31 cellular contexts compared by ENCODE assay signal in the genomic region with DNA sequence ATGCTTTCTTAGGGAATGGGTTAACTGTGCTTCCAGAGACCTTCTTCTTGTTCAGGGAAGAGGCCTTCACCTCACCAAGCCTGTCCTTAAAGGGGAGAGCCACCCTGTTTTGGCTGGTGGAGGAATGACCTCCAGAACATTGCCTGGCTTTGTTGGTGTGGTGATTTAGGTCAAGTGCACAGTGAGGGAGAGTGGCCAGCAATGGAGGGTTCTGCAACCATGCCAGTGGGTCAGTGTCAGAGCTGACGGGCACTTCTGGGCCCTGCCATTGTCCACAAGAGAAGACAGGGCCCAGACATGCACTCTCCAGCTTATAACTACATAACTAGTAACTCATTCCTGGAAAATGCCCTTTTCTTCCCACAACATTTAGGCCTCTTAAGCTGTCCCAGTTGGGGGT.
"Had no signal": no experiment of that assay in that cellular context is flagged by ENCODE, and none has a peak within 500 bp of the region (broad histone marks: within the 10 kb centered on the region; RNA-seq: fewer than 3 reads in every experiment).

No MANE protein-coding gene starts in this region.

- H3K9me3 Mint-ChIP-seq: activated CD4-positive, alpha-beta T cell treated with anti-CD3 and anti-CD28 coated beads, Interleukin-2, amount 10 ng/mL, durations not matched to agents 7 days and 5 days; activated naive CD4-positive, alpha-beta T cell treated with anti-CD3 and anti-CD28 coated beads, Interleukin-2, amount 50 U/mL, for 24 hours; activated naive CD8-positive, alpha-beta T cell treated with anti-CD3 and anti-CD28 coated beads, Interleukin-2, amount 10 ng/mL, durations not matched to agents 7 days and 5 days; activated T-cell treated with anti-CD3 and anti-CD28 coated beads, Interleukin-2, amount 50 U/mL, for 24 hours; activated T-helper 2 cell treated with anti-CD3 and anti-CD28 coated beads, Interferon-gamma antibody, Interleukin-2, Interleukin-4, amounts not matched to agents 10 μg/mL and 5 μg/mL and 100 μg/mL, durations not matched to agents 14 hours and 24 hours and 36 hours had no signal

- H3K4me2 ChIP-seq: KMS-11 had no signal

- H3K9ac ChIP-seq: KMS-11 had no signal

- H3K27ac Mint-ChIP-seq: activated CD4-positive, alpha-beta T cell treated with anti-CD3 and anti-CD28 coated beads for 36 hours; activated CD4-positive, alpha-beta T cell treated with anti-CD3 and anti-CD28 coated beads, Interleukin-2, amount 10 ng/mL, durations not matched to agents 7 days and 5 days; activated CD8-positive, alpha-beta T cell treated with anti-CD3 and anti-CD28 coated beads, Interleukin-2, amount 10 ng/mL, durations not matched to agents 7 days and 5 days; activated naive CD4-positive, alpha-beta T cell treated with anti-CD3 and anti-CD28 coated beads, Interleukin-2, amount 50 U/mL, for 24 hours; activated naive CD8-positive, alpha-beta T cell treated with anti-CD3 and anti-CD28 coated beads, Interleukin-2, amount 10 ng/mL, durations not matched to agents 7 days and 5 days; activated T-cell treated with anti-CD3 and anti-CD28 coated beads, Interleukin-2, amount 50 U/mL, for 24 hours; activated T-helper 2 cell treated with anti-CD3 and anti-CD28 coated beads, Interferon-gamma antibody, Interleukin-2, Interleukin-4, amounts not matched to agents 10 μg/mL and 5 μg/mL and 100 μg/mL, durations not matched to agents 14 hours and 24 hours and 36 hours had no signal

- H3K9me3 ChIP-seq: breast epithelium, SJSA1 had no signal

- H3K4me1 ChIP-seq: ascending aorta, breast epithelium, Peyer's patch, SJSA1 had no signal

- H3K4me3 ChIP-seq: ascending aorta, breast epithelium, Peyer's patch, SJSA1 had no signal

- H3K27ac ChIP-seq: breast epithelium, KMS-11, Peyer's patch, SJSA1 had no signal

- H3K27me3 ChIP-seq: ascending aorta, breast epithelium, Peyer's patch, SJSA1 had no signal

- H3K4me1 Mint-ChIP-seq: activated CD4-positive, alpha-beta T cell treated with anti-CD3 and anti-CD28 coated beads for 36 hours; activated CD4-positive, alpha-beta T cell treated with anti-CD3 and anti-CD28 coated beads, Interleukin-2, amount 10 ng/mL, durations not matched to agents 7 days and 5 days; activated naive CD4-positive, alpha-beta T cell treated with anti-CD3 and anti-CD28 coated beads, Interleukin-2, amount 50 U/mL, for 24 hours; activated naive CD8-positive, alpha-beta T cell treated with anti-CD3 and anti-CD28 coated beads, Interleukin-2, amount 10 ng/mL, durations not matched to agents 7 days and 5 days had no signal

- DNase-seq: activated CD4-positive, alpha-beta T cell treated with anti-CD3 and anti-CD28 coated beads for 36 hours; activated CD4-positive, alpha-beta T cell treated with anti-CD3 and anti-CD28 coated beads, Interleukin-2, amount 10 ng/mL, durations not matched to agents 7 days and 5 days; activated CD4-positive, alpha-beta T cell treated with anti-CD3 and anti-CD28 coated beads, Interleukin-2, amount 50 U/mL, for 48 hours; activated CD8-positive, alpha-beta T cell treated with anti-CD3 and anti-CD28 coated beads, Interleukin-2, amount 10 ng/mL, durations not matched to agents 7 days and 5 days; activated gamma-delta T cell; activated naive CD4-positive, alpha-beta T cell treated with Interleukin-2 at 50 U/mL for 16 hours; activated naive CD8-positive, alpha-beta T cell treated with anti-CD3 and anti-CD28 coated beads, Interleukin-2, amount 10 ng/mL, durations not matched to agents 7 days and 5 days; activated T-cell treated with anti-CD3 and anti-CD28 coated beads, Interleukin-2, amount 50 U/mL, for 24 hours; NCI-H1105; NCI-H1436; NCI-H1694; NCI-H1930; NCI-H2081 treated with DMSO at 0.1 percent for 48 hours; NCI-H226; NCI-H446 treated with DMSO at 0.1 percent for 48 hours; NCI-H524 treated with DMSO at 0.1 percent for 48 hours; NK-92 treated with Interleukin-12 subunit alpha and Interleukin-12 subunit beta, amount 100 ng/mL, for 24 hours; PC-3; Peyer's patch; RPMI8226; SHP77 treated with DMSO at 0.1 percent for 48 hours; SW 1271; T-helper 1 cell; T-helper 2 cell; T-helper 9 cell had no signal

- H3K4me3 Mint-ChIP-seq: activated CD4-positive, alpha-beta T cell treated with anti-CD3 and anti-CD28 coated beads for 36 hours; activated CD4-positive, alpha-beta T cell treated with anti-CD3 and anti-CD28 coated beads, Interleukin-2, amount 10 ng/mL, durations not matched to agents 7 days and 5 days; activated CD8-positive, alpha-beta T cell treated with anti-CD3 and anti-CD28 coated beads, Interleukin-2, amount 10 ng/mL, durations not matched to agents 7 days and 5 days; activated naive CD4-positive, alpha-beta T cell treated with anti-CD3 and anti-CD28 coated beads, Interleukin-2, amount 50 U/mL, for 24 hours; activated naive CD8-positive, alpha-beta T cell treated with anti-CD3 and anti-CD28 coated beads, Interleukin-2, amount 10 ng/mL, durations not matched to agents 7 days and 5 days; activated T-cell treated with anti-CD3 and anti-CD28 coated beads, Interleukin-2, amount 50 U/mL, for 24 hours had no signal

- H3K36me3 Mint-ChIP-seq: activated naive CD4-positive, alpha-beta T cell treated with anti-CD3 and anti-CD28 coated beads, Interleukin-2, amount 50 U/mL, for 24 hours; activated naive CD8-positive, alpha-beta T cell treated with anti-CD3 and anti-CD28 coated beads, Interleukin-2, amount 10 ng/mL, durations not matched to agents 7 days and 5 days had no signal

- H3K36me3 ChIP-seq: ascending aorta, breast epithelium, Peyer's patch, SJSA1 had no signal
